1 cellular context compared by ENCODE assay signal in genomic region chr3:9862391-9863235, GRCh38.
TF ChIP-seq lines count a peak whose summit lies in the region.

No MANE protein-coding gene starts in this region.

TF ChIP-seq in K562, 482 proteins besides CTCF, POLR2A, EP300 and RAD21 (continued from another document and continues in another):
- TF ChIP-seq ZNF280B (CRISPR knock-in tag; IDR thresholded peaks at IDR 0.05): no peak
- TF ChIP-seq CHD1 (IDR thresholded peaks at IDR 0.05; ENCODE audit: low read length): no peak
- peak; percentile 66 for TF ChIP-seq HCFC1 (IDR thresholded peaks at IDR 0.05; ENCODE audit: low read depth, low read length)
- no peak for TF ChIP-seq ZNF134 (CRISPR knock-in tag; conservative IDR thresholded peaks at IDR 0.05)
- TF ChIP-seq SUPT5H (IDR thresholded peaks at IDR 0.05): peak; percentile 73
- peak; percentile 66; the same call in 1 of the 2 replicates for TF ChIP-seq NBN (IDR thresholded peaks at IDR 0.05; ENCODE audit: low read depth)
- no peak for TF ChIP-seq ID3 (CRISPR knock-in tag; IDR thresholded peaks at IDR 0.05)
- 0 out of 2 replicates have a peak, but pooled peaks have one; percentile 37 for TF ChIP-seq ID3 (tag; IDR thresholded peaks at IDR 0.05)
- no peak for TF ChIP-seq COPS2 (conservative IDR thresholded peaks at IDR 0.05)
- TF ChIP-seq NEUROD1 (IDR thresholded peaks at IDR 0.05; ENCODE audit: borderline replicate concordance, low read depth, low read length, partially characterized antibody): peak; percentile 75
- peak; percentile 56; the same call in 1 of the 2 replicates for TF ChIP-seq KAT7 (CRISPR knock-in tag; IDR thresholded peaks at IDR 0.05; ENCODE audit: borderline replicate concordance)
- no peak for TF ChIP-seq BDP1 (IDR thresholded peaks at IDR 0.05; ENCODE audit: insufficient read depth, insufficient read length)
- TF ChIP-seq PHF21A (IDR thresholded peaks at IDR 0.05; ENCODE audit: borderline replicate concordance, low read depth): no peak; the same call in 1 of the 2 replicates
- TF ChIP-seq ZKSCAN1 (IDR thresholded peaks at IDR 0.05; ENCODE audit: low read depth, low read length): peak; percentile 67; the same call in 1 of the 2 replicates
- TF ChIP-seq FOS (IDR thresholded peaks at IDR 0.05; ENCODE audit: extremely low read depth, insufficient read length): no peak
- no peak for TF ChIP-seq CREB3 (tag; conservative IDR thresholded peaks at IDR 0.05; ENCODE audit: low read depth)
- no peak for TF ChIP-seq HMG20A (CRISPR knock-in tag; conservative IDR thresholded peaks at IDR 0.05)
- no peak for TF ChIP-seq IRF2 (CRISPR knock-in tag; IDR thresholded peaks at IDR 0.05)
- TF ChIP-seq SOX6 (IDR thresholded peaks at IDR 0.05): peak; percentile 66
- TF ChIP-seq ZNF124 (CRISPR knock-in tag; IDR thresholded peaks at IDR 0.05): 0 out of 2 replicates have a peak, but pooled peaks have one; percentile 29
- no peak for TF ChIP-seq JUNB (CRISPR knock-in tag; conservative IDR thresholded peaks at IDR 0.05)
- no peak for TF ChIP-seq ZNF561 (CRISPR knock-in tag; conservative IDR thresholded peaks at IDR 0.05)
- 0 out of 2 replicates have a peak, but pooled peaks have one; percentile 21 for TF ChIP-seq USF1 (CRISPR knock-in tag; IDR thresholded peaks at IDR 0.05)
- no peak for TF ChIP-seq MAFK (IDR thresholded peaks at IDR 0.05; ENCODE audit: low read length)
- TF ChIP-seq DNMT1 (IDR thresholded peaks at IDR 0.05): peak; percentile 37; the same call in 1 of the 2 replicates
- TF ChIP-seq ZNF146 (CRISPR knock-in tag; IDR thresholded peaks at IDR 0.05; ENCODE audit: unreplicated experiment): no peak
- TF ChIP-seq BCL6 (CRISPR knock-in tag; IDR thresholded peaks at IDR 0.05): no peak
- no peak for TF ChIP-seq RFX5 (IDR thresholded peaks at IDR 0.05; ENCODE audit: low read depth, low read length)
- peak in 1 of 2 experiments; percentile 85; a peak in 2 of 4 replicates for TF ChIP-seq SRF (CRISPR knock-in tag; IDR thresholded peaks at IDR 0.05)
- no peak for TF ChIP-seq TRIM25 (IDR thresholded peaks at IDR 0.05; ENCODE audit: borderline replicate concordance)
- TF ChIP-seq XRCC4 (IDR thresholded peaks at IDR 0.05; ENCODE audit: extremely low read depth, insufficient read depth, insufficient read length): no peak
- peak; percentile 57; the same call in 1 of the 2 replicates for TF ChIP-seq CC2D1A (IDR thresholded peaks at IDR 0.05)
- TF ChIP-seq CAMTA2 (CRISPR knock-in tag; conservative IDR thresholded peaks at IDR 0.05): no peak
- TF ChIP-seq ZNF217 (CRISPR knock-in tag; IDR thresholded peaks at IDR 0.05): no peak
- peak in 1 of 2 experiments; percentile 51; a peak in 1 of 4 replicates for TF ChIP-seq TBL1XR1 (IDR thresholded peaks at IDR 0.05; ENCODE audit: low read length in 2 of 2)
- TF ChIP-seq USF2 (CRISPR knock-in tag; IDR thresholded peaks at IDR 0.05): no peak
- peak; percentile 34 for TF ChIP-seq FUS (optimal IDR thresholded peaks at IDR 0.05; ENCODE audit: low read depth, low read length)
- TF ChIP-seq KLF6 (CRISPR knock-in tag; IDR thresholded peaks at IDR 0.05; ENCODE audit: borderline replicate concordance): 0 out of 2 replicates have a peak, but pooled peaks have one; percentile 22
- no peak for TF ChIP-seq SNAPC5 (CRISPR knock-in tag; IDR thresholded peaks at IDR 0.05)
- TF ChIP-seq MEF2A (IDR thresholded peaks at IDR 0.05; ENCODE audit: control insufficient read depth, low read depth, low read length): no peak
- peak; percentile 59; the same call in 1 of the 2 replicates for TF ChIP-seq HDGF (IDR thresholded peaks at IDR 0.05)
- no peak for TF ChIP-seq RNF219 (CRISPR knock-in tag; IDR thresholded peaks at IDR 0.05)
- peak; percentile 42; the same call in 1 of the 2 replicates for TF ChIP-seq FOSL1 (tag; conservative IDR thresholded peaks at IDR 0.05)
- 0 out of 2 replicates have a peak, but pooled peaks have one; percentile 16 for TF ChIP-seq ZC3H8 (IDR thresholded peaks at IDR 0.05)
- TF ChIP-seq FOXP4 (CRISPR knock-in tag; IDR thresholded peaks at IDR 0.05; ENCODE audit: borderline replicate concordance): no peak
- TF ChIP-seq PREB (CRISPR knock-in tag; IDR thresholded peaks at IDR 0.05): 0 out of 2 replicates have a peak, but pooled peaks have one; percentile 25
- no peak for TF ChIP-seq FOXJ3 (CRISPR knock-in tag; IDR thresholded peaks at IDR 0.05)
- no peak for TF ChIP-seq ZFP91 (CRISPR knock-in tag; IDR thresholded peaks at IDR 0.05)
- peak; percentile 71; the same call in 1 of the 2 replicates for TF ChIP-seq SMARCC2 (IDR thresholded peaks at IDR 0.05; ENCODE audit: low read depth)
- no peak; the same call in 1 of the 2 replicates for TF ChIP-seq ZBTB1 (CRISPR knock-in tag; IDR thresholded peaks at IDR 0.05; ENCODE audit: borderline replicate concordance, low read depth)
- TF ChIP-seq GABPB1 (CRISPR knock-in tag; IDR thresholded peaks at IDR 0.05): peak; percentile 68
- TF ChIP-seq NRF1 (conservative IDR thresholded peaks at IDR 0.05 in 1 of 2, IDR thresholded peaks at IDR 0.05 in 1 of 2): peak; percentile 84 to 86
- TF ChIP-seq ZNF3 (CRISPR knock-in tag; IDR thresholded peaks at IDR 0.05): no peak
- TF ChIP-seq ZNF431 (CRISPR knock-in tag; IDR thresholded peaks at IDR 0.05): no peak
- no peak for TF ChIP-seq ZNF695 (CRISPR knock-in tag; IDR thresholded peaks at IDR 0.05)
- no peak for TF ChIP-seq FOXA1 (IDR thresholded peaks at IDR 0.05; ENCODE audit: borderline replicate concordance)
- peak; percentile 55; the same call in 1 of the 2 replicates for TF ChIP-seq SMARCA4 (IDR thresholded peaks at IDR 0.05)
- no peak for TF ChIP-seq ZNF280A (IDR thresholded peaks at IDR 0.05; ENCODE audit: low read depth, partially characterized antibody)
- TF ChIP-seq ZNF778 (CRISPR knock-in tag; IDR thresholded peaks at IDR 0.05): no peak
